ENCODE assay signal across 8 cellular contexts in the genomic region with DNA sequence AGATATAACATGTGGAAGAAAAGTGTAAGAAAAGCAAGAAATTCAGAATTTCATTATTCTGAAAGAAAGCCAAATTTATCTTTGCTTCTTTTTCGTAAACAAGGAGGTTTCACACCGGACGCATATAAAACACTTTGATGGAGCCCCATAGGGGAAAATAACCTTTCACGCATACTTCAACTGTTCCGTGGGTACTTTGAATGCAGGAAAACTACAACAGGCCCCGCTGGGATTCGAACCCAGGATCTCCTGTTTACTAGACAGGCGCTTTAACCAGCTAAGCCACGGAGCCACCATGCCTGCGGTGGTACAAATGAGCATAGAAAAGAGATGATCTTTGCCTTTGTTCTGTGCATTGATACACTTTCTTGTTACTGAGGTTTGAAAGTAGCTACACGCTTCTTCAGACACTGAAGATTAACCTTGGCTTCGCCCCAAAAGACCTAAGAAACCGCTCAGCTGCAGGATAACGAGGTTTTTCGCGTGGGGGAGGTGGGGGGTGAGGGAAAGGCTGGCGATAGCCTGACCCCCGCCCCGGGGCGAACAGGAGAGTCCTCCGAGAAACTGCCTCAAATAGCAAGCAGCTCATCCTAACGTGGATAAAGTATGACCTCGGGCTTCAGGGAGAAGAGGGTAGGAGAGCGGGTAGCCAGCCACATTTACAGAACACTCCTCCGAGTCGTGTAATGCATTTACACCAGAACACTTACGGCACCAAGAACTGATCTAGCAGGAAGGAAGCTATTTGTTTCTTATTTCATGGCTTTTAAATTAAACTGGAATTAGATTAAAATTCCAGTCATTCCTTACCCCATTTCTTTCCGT. TPM values are rescaled to one million over a fixed set of nuclear protein-coding genes. Genes with fewer than 3 reads are reported as not detected.
DNase-seq lines count a peak whose midpoint lies in the region; ATAC-seq and TF ChIP-seq lines count a peak whose summit lies in the region.

No MANE protein-coding gene starts in this region.

- H3K4me3 Mint-ChIP-seq in activated naive CD8-positive, alpha-beta T cell = peak overlapping the region; percentile 99
- H3K4me3 Mint-ChIP-seq in glutamatergic neuron (ENCODE audit: unreplicated experiment) = peak overlapping the region; percentile 98
- H3K4me3 Mint-ChIP-seq in osteocyte (ENCODE audit: unreplicated experiment) = peak overlapping the region; percentile 94

- WGBS in testis, 2 donors = 0 to 1% methylated on average over 22 to 28 of the region's 28 CpGs

- H3K4me1 Mint-ChIP-seq in activated naive CD8-positive, alpha-beta T cell (ENCODE audit: low read depth) = peaks cover 63% of the 10 kb centered on the region
- H3K4me1 Mint-ChIP-seq in glutamatergic neuron (ENCODE audit: low read depth, unreplicated experiment) (peaks cover 15% of the 10 kb centered on the region), osteocyte (ENCODE audit: unreplicated experiment) (peaks cover 33% of the 10 kb centered on the region)

- TF ChIP-seq POLR2A in testis (IDR thresholded peaks at IDR 0.05) = no peak

- CTCF ChIA-PET in AG04449 (lab: Yijun Ruan, JAX) = interaction anchor here (0.8 to 3.8 kb wide), 9 partner anchors 9 to 203 kb away, joined by 3 to 20 read pairs (median 3); no protein-coding TSS in a partner anchor

- POLR2A ChIA-PET in AG04449 (lab: Yijun Ruan, JAX) = interaction anchor here (0.7 to 1.1 kb wide), 7 partner anchors 12 to 409 kb away, joined by 3 to 5 read pairs (median 5); a partner anchor contains a TSS

- H3K4me1 ChIP-seq in testis = peaks cover 14% of the 10 kb centered on the region

- no peaks in the 10 kb centered on the region for H3K36me3 ChIP-seq in testis (ENCODE audit: low read depth, missing control alignments)

- intact Hi-C loops in testis (cut with DNase I; ENCODE audit: low total_unique reads) = no loop called here

- TF ChIP-seq CTCF in AG04449 (IDR thresholded peaks at IDR 0.05; ENCODE audit: insufficient read depth, low read length, missing control alignments) = no peak
- no peak for TF ChIP-seq CTCF in glutamatergic neuron (IDR thresholded peaks at IDR 0.05; ENCODE audit: partially characterized antibody, unreplicated experiment)
- TF ChIP-seq CTCF in osteocyte (IDR thresholded peaks at IDR 0.05) = no peak
- no peak for TF ChIP-seq CTCF in testis (IDR thresholded peaks at IDR 0.05)

- no peak for DNase-seq in AG04449 (ENCODE audit: low read depth, low spot score)
- DNase-seq in NCI-H1105 (lab: John Stamatoyannopoulos, UW) = peak; percentile 84
- DNase-seq in glutamatergic neuron = peak; percentile 88
- peak; percentile 96 for DNase-seq in osteocyte (ENCODE audit: extremely low spot score, unreplicated experiment)
- DNase-seq in testis = peak; percentile 94

- H3K4me3 ChIP-seq in AG04449 (ENCODE audit: low read depth, low read length) = peak overlapping the region; percentile 75
- H3K4me3 ChIP-seq in testis = peak overlapping the region; percentile 65 to 77

- H3K27me3 Mint-ChIP-seq in activated naive CD8-positive, alpha-beta T cell = no peaks in the 10 kb centered on the region
- H3K27me3 Mint-ChIP-seq in glutamatergic neuron (ENCODE audit: unreplicated experiment) = peaks cover 18% of the 10 kb centered on the region
- no peaks in the 10 kb centered on the region for H3K27me3 Mint-ChIP-seq in osteocyte (ENCODE audit: unreplicated experiment)

- peak; percentile 39 for ATAC-seq in GM19351 (IDR thresholded peaks at IDR 0.05; ENCODE audit: unreplicated experiment)
- peak; percentile 64 for ATAC-seq in SK-N-SH treated with all-trans-retinoic acid at 6 μM for 48 hours

- H3K36me3 Mint-ChIP-seq in activated naive CD8-positive, alpha-beta T cell = no peaks in the 10 kb centered on the region
- H3K36me3 Mint-ChIP-seq in glutamatergic neuron (ENCODE audit: unreplicated experiment) (no peaks in the 10 kb centered on the region), osteocyte (ENCODE audit: unreplicated experiment) (no peaks in the 10 kb centered on the region)

- peak overlapping the region; percentile 95 for H3K27ac Mint-ChIP-seq in activated naive CD8-positive, alpha-beta T cell
- H3K27ac Mint-ChIP-seq in glutamatergic neuron (ENCODE audit: unreplicated experiment) = peak overlapping the region; percentile 97
- H3K27ac Mint-ChIP-seq in osteocyte (ENCODE audit: unreplicated experiment) = peak overlapping the region; percentile 94

- H3K9me3 ChIP-seq in testis = no peaks in the 10 kb centered on the region

- no peaks in the 10 kb centered on the region for H3K27me3 ChIP-seq in testis

- peaks cover 4% of the 10 kb centered on the region for H3K9me3 Mint-ChIP-seq in activated naive CD8-positive, alpha-beta T cell (ENCODE audit: low read depth)
- peaks cover 21% of the 10 kb centered on the region for H3K9me3 Mint-ChIP-seq in glutamatergic neuron (ENCODE audit: unreplicated experiment)
- no peaks in the 10 kb centered on the region for H3K9me3 Mint-ChIP-seq in osteocyte (ENCODE audit: unreplicated experiment)

- H3K27ac ChIP-seq in testis = peak overlapping the region; percentile 84 to 92

TF ChIP-seq in SK-N-SH treated with all-trans-retinoic acid at 6 μM for 48 hours, 23 proteins besides CTCF, POLR2A, EP300 and RAD21 (continues in another document):
- TF ChIP-seq GLIS3 (CRISPR knock-in tag; IDR thresholded peaks at IDR 0.05) = no peak
- TF ChIP-seq ESRRG (CRISPR knock-in tag; IDR thresholded peaks at IDR 0.05) = no peak
- TF ChIP-seq ZNF8 (CRISPR knock-in tag; IDR thresholded peaks at IDR 0.05) = no peak
- no peak for TF ChIP-seq SNAI2 (CRISPR knock-in tag; IDR thresholded peaks at IDR 0.05)
- TF ChIP-seq, protein P1, sequence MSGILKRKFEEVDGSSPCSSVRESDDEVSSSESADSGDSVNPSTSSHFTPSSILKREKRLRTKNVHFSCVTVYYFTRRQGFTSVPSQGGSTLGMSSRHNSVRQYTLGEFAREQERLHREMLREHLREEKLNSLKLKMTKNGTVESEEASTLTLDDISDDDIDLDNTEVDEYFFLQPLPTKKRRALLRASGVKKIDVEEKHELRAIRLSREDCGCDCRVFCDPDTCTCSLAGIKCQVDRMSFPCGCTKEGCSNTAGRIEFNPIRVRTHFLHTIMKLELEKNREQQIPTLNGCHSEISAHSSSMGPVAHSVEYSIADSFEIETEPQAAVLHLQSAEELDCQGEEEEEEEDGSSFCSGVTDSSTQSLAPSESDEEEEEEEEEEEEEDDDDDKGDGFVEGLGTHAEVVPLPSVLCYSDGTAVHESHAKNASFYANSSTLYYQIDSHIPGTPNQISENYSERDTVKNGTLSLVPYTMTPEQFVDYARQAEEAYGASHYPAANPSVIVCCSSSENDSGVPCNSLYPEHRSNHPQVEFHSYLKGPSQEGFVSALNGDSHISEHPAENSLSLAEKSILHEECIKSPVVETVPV (CRISPR knock-in tag; IDR thresholded peaks at IDR 0.05) = 0 out of 2 replicates have a peak, but pooled peaks have one; percentile 30
- TF ChIP-seq TCF4 (CRISPR knock-in tag; IDR thresholded peaks at IDR 0.05; ENCODE audit: borderline replicate concordance) = no peak
- TF ChIP-seq ARNTL (CRISPR knock-in tag; IDR thresholded peaks at IDR 0.05; ENCODE audit: borderline replicate concordance, low read depth) = no peak
- TF ChIP-seq, protein P2, sequence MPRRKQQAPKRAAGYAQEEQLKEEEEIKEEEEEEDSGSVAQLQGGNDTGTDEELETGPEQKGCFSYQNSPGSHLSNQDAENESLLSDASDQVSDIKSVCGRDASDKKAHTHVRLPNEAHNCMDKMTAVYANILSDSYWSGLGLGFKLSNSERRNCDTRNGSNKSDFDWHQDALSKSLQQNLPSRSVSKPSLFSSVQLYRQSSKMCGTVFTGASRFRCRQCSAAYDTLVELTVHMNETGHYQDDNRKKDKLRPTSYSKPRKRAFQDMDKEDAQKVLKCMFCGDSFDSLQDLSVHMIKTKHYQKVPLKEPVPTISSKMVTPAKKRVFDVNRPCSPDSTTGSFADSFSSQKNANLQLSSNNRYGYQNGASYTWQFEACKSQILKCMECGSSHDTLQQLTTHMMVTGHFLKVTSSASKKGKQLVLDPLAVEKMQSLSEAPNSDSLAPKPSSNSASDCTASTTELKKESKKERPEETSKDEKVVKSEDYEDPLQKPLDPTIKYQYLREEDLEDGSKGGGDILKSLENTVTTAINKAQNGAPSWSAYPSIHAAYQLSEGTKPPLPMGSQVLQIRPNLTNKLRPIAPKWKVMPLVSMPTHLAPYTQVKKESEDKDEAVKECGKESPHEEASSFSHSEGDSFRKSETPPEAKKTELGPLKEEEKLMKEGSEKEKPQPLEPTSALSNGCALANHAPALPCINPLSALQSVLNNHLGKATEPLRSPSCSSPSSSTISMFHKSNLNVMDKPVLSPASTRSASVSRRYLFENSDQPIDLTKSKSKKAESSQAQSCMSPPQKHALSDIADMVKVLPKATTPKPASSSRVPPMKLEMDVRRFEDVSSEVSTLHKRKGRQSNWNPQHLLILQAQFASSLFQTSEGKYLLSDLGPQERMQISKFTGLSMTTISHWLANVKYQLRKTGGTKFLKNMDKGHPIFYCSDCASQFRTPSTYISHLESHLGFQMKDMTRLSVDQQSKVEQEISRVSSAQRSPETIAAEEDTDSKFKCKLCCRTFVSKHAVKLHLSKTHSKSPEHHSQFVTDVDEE (CRISPR knock-in tag; IDR thresholded peaks at IDR 0.05) = no peak
- TF ChIP-seq, protein P3, sequence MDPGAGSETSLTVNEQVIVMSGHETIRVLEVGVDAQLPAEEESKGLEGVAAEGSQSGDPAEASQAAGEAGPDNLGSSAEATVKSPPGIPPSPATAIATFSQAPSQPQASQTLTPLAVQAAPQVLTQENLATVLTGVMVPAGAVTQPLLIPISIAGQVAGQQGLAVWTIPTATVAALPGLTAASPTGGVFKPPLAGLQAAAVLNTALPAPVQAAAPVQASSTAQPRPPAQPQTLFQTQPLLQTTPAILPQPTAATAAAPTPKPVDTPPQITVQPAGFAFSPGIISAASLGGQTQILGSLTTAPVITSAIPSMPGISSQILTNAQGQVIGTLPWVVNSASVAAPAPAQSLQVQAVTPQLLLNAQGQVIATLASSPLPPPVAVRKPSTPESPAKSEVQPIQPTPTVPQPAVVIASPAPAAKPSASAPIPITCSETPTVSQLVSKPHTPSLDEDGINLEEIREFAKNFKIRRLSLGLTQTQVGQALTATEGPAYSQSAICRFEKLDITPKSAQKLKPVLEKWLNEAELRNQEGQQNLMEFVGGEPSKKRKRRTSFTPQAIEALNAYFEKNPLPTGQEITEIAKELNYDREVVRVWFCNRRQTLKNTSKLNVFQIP (CRISPR knock-in tag; IDR thresholded peaks at IDR 0.05; ENCODE audit: borderline replicate concordance, low read depth) = no peak
- TF ChIP-seq ISL1 (CRISPR knock-in tag; IDR thresholded peaks at IDR 0.05) = peak; percentile 56
- no peak for TF ChIP-seq ZNF565 (CRISPR knock-in tag; conservative IDR thresholded peaks at IDR 0.05; ENCODE audit: low read depth)
- TF ChIP-seq BACH2 (CRISPR knock-in tag; IDR thresholded peaks at IDR 0.05; ENCODE audit: borderline replicate concordance) = no peak
- no peak for TF ChIP-seq OSR1 (CRISPR knock-in tag; IDR thresholded peaks at IDR 0.05)

RNA-seq across cellular contexts. Expression of a gene that starts 5.3 kb away (rescaled TPM):
- 56.9 TPM for total RNA-seq in glutamatergic neuron (ENCODE audit: unreplicated experiment)
- total RNA-seq in osteocyte = 45.0 and 49.2 TPM in 2 replicates
- 10 to 100 TPM; 69.4 to 74.8 TPM for total RNA-seq in testis
- 72.2 TPM for polyA plus RNA-seq in testis (ENCODE audit: insufficient read depth, low read depth, low replicate concordance)

RNA-seq across cellular contexts. Expression of a gene that starts 32.8 kb away (rescaled TPM):
- total RNA-seq in glutamatergic neuron (ENCODE audit: unreplicated experiment) (not detected), osteocyte (not detected in 2 replicates), testis (under 1 TPM; 0.31 TPM)
- 0.30 TPM for polyA plus RNA-seq in testis (ENCODE audit: insufficient read depth, low read depth, low replicate concordance)
